In genomic region chr19:41328157-41328817, GRCh38 we compare ENCODE assay signal across 8 cellular contexts. TPM values are rescaled to one million over a fixed set of nuclear protein-coding genes. Genes with fewer than 3 reads are reported as not detected.
A peak's percentile ranks its signal among the peaks of the same experiment; 100 is the strongest.
DNase-seq lines count a peak whose midpoint lies in the region; ATAC-seq lines count a peak whose summit lies in the region.

No MANE protein-coding gene starts in this region.

- DNase-seq in CD4-positive, CD25-positive, alpha-beta regulatory T cell = peak in 2 of 3 donors; percentile 37 to 61
- DNase-seq in stimulated activated CD4-positive, alpha-beta T cell treated with anti-CD3 and anti-CD28 coated beads, Interleukin-2, amount 100 ng/mL, for 24 hours = peak; percentile 53 to 69
- DNase-seq in head of caudate nucleus (no peak), cerebellum (ENCODE audit: low spot score) (no peak), NCI-H446 treated with DMSO at 0.1 percent for 48 hours (lab: John Stamatoyannopoulos, UW) (no peak)

- ATAC-seq in CD4-positive, CD25-positive, alpha-beta regulatory T cell (ENCODE audit: low read depth in 2 of 2) = peak; percentile 12 to 32
- ATAC-seq in GM21576 (IDR thresholded peaks at IDR 0.05; ENCODE audit: unreplicated experiment) = peak; percentile 10
- peak; percentile 51 for ATAC-seq in esophagus mucosa

- peak overlapping the region; percentile 96 to 99 (median 96) for H3K27ac Mint-ChIP-seq in CD4-positive, CD25-positive, alpha-beta regulatory T cell
- H3K27ac Mint-ChIP-seq in T-helper 1 cell treated with Interleukin-12 subunit alpha and Interleukin-12 subunit beta and Interleukin-4 antibody, amounts not matched to agents 30 μg/mL and 1 μg/mL, for 36 hours = peak overlapping the region; percentile 86

- H3K27ac ChIP-seq in CD4-positive, CD25-positive, alpha-beta regulatory T cell (ENCODE audit: insufficient read depth, low read length, poor library complexity, severe bottlenecking) = peak overlapping the region; percentile 85

- H3K27me3 Mint-ChIP-seq in CD4-positive, CD25-positive, alpha-beta regulatory T cell = peaks cover 4% of the 10 kb centered on the region
- H3K27me3 Mint-ChIP-seq in T-helper 1 cell treated with Interleukin-12 subunit alpha and Interleukin-12 subunit beta and Interleukin-4 antibody, amounts not matched to agents 30 μg/mL and 1 μg/mL, for 36 hours (ENCODE audit: low read depth) = no peaks in the 10 kb centered on the region

- H3K27me3 ChIP-seq in CD4-positive, CD25-positive, alpha-beta regulatory T cell (ENCODE audit: control insufficient read depth, insufficient read depth, low read length) = no peaks in the 10 kb centered on the region

- H3K9me3 ChIP-seq in CD4-positive, CD25-positive, alpha-beta regulatory T cell (ENCODE audit: control insufficient read depth in 2 of 2, low read length in 2 of 2) = no peaks in the 10 kb centered on the region

- peaks cover 0 to 2% (median 0%) of the 10 kb centered on the region in 7 donors for H3K9me3 Mint-ChIP-seq in CD4-positive, CD25-positive, alpha-beta regulatory T cell
- H3K9me3 Mint-ChIP-seq in T-helper 1 cell treated with Interleukin-12 subunit alpha and Interleukin-12 subunit beta and Interleukin-4 antibody, amounts not matched to agents 30 μg/mL and 1 μg/mL, for 36 hours = no peaks in the 10 kb centered on the region

- peak overlapping the region; percentile 79 to 88 (median 88) for H3K4me3 Mint-ChIP-seq in CD4-positive, CD25-positive, alpha-beta regulatory T cell
- H3K4me3 Mint-ChIP-seq in T-helper 1 cell treated with Interleukin-12 subunit alpha and Interleukin-12 subunit beta and Interleukin-4 antibody, amounts not matched to agents 30 μg/mL and 1 μg/mL, for 36 hours = peak overlapping the region; percentile 80

- H3K4me3 ChIP-seq in CD4-positive, CD25-positive, alpha-beta regulatory T cell (ENCODE audit: low read depth, low read length) = peak overlapping the region; percentile 68

- H3K4me1 ChIP-seq in CD4-positive, CD25-positive, alpha-beta regulatory T cell (ENCODE audit: control insufficient read depth, insufficient read depth, low read length, poor library complexity, severe bottlenecking) = peaks cover 54% of the 10 kb centered on the region

- peaks cover 25% of the 10 kb centered on the region for H3K36me3 Mint-ChIP-seq in CD4-positive, CD25-positive, alpha-beta regulatory T cell
- H3K36me3 Mint-ChIP-seq in T-helper 1 cell treated with Interleukin-12 subunit alpha and Interleukin-12 subunit beta and Interleukin-4 antibody, amounts not matched to agents 30 μg/mL and 1 μg/mL, for 36 hours (ENCODE audit: low read depth) = peaks cover 49% of the 10 kb centered on the region

- intact Hi-C loops in head of caudate nucleus (cut with DNase I) = no loop called here

- peaks cover 34% of the 10 kb centered on the region for H3K36me3 ChIP-seq in CD4-positive, CD25-positive, alpha-beta regulatory T cell (ENCODE audit: control insufficient read depth, insufficient read depth, low read length)

- peaks cover 19 to 65% (median 43%) of the 10 kb centered on the region in 4 donors for H3K4me1 Mint-ChIP-seq in CD4-positive, CD25-positive, alpha-beta regulatory T cell
- peaks cover 58% of the 10 kb centered on the region for H3K4me1 Mint-ChIP-seq in T-helper 1 cell treated with Interleukin-12 subunit alpha and Interleukin-12 subunit beta and Interleukin-4 antibody, amounts not matched to agents 30 μg/mL and 1 μg/mL, for 36 hours (ENCODE audit: low read depth)

RNA-seq across cellular contexts. Expression of gene CCDC97, which starts 18.3 kb away (rescaled TPM):
- 43.7 TPM for total RNA-seq in CD4-positive, CD25-positive, alpha-beta regulatory T cell
- polyA plus RNA-seq in CD4-positive, CD25-positive, alpha-beta regulatory T cell = 10 to 100 TPM; 17.7 to 21.8 (median 19.6) TPM
- total RNA-seq in esophagus mucosa (19.3 TPM), cerebellum (8.3 TPM)

RNA-seq across cellular contexts. Expression of gene TGFB1, which starts 25.4 kb away (rescaled TPM):
- total RNA-seq in CD4-positive, CD25-positive, alpha-beta regulatory T cell = 414 TPM
- polyA plus RNA-seq in CD4-positive, CD25-positive, alpha-beta regulatory T cell = 10 to 100 TPM; 31.6 to 51.8 (median 46.9) TPM
- 53.8 TPM for total RNA-seq in esophagus mucosa
- total RNA-seq in cerebellum = 1.7 TPM

RNA-seq across cellular contexts. Expression of gene B9D2, which starts 35.7 kb away (rescaled TPM):
- total RNA-seq in CD4-positive, CD25-positive, alpha-beta regulatory T cell = 22.3 TPM
- 10 to 100 TPM; 23.9 to 28.4 (median 24.3) TPM for polyA plus RNA-seq in CD4-positive, CD25-positive, alpha-beta regulatory T cell
- total RNA-seq in esophagus mucosa (4.3 TPM), cerebellum (2.4 TPM)

RNA-seq across cellular contexts. Expression of gene TMEM91, which starts 48.0 kb away (rescaled TPM):
- 12.4 TPM for total RNA-seq in CD4-positive, CD25-positive, alpha-beta regulatory T cell
- polyA plus RNA-seq in CD4-positive, CD25-positive, alpha-beta regulatory T cell = 1 to 10 TPM; 2.0 to 7.5 (median 4.0) TPM
- total RNA-seq in esophagus mucosa (20.0 TPM), cerebellum (5.6 TPM)

Comparison
In these comparisons a context has a peak if more than half of its experiments do, and no peak if none do; other contexts are left out.
1. DNase-seq: peak in CD4-positive, CD25-positive, alpha-beta regulatory T cell (2 of 3) and stimulated activated CD4-positive, alpha-beta T cell treated with anti-CD3 and anti-CD28 coated beads, Interleukin-2, amount 100 ng/mL, for 24 hours (2 of 2); none in head of caudate nucleus (0 of 42), cerebellum (single experiment) and NCI-H446 treated with DMSO at 0.1 percent for 48 hours (single experiment).
2. RNA of gene TGFB1, which starts 25.4 kb away (total RNA-seq): 414 TPM in CD4-positive, CD25-positive, alpha-beta regulatory T cell (single experiment) and 53.8 TPM in esophagus mucosa (single experiment); 1.7 TPM in cerebellum (single experiment); every median in the first group is over 10 times any median in the second.
3. Peak in every context shown above with its lines, with median percentiles within 50 percentile points of each other: ATAC-seq.